In genomic region chr12:100219328-100220109, GRCh38 we compare ENCODE assay signal across 21 cellular contexts. TPM values are rescaled to one million over a fixed set of nuclear protein-coding genes. Genes with fewer than 3 reads are reported as not detected.
DNase-seq lines count a peak whose midpoint lies in the region; ATAC-seq, FAIRE-seq and TF ChIP-seq lines count a peak whose summit lies in the region.
"Had no signal": no experiment of that assay in that cellular context is flagged by ENCODE, and none has a peak within 500 bp of the region (broad histone marks: within the 10 kb centered on the region; RNA-seq: fewer than 3 reads in every experiment).

No MANE protein-coding gene starts in this region.

- no peak overlapping the region for H3K4me3 Mint-ChIP-seq in activated naive CD4-positive, alpha-beta T cell treated with anti-CD3 and anti-CD28 coated beads, Interleukin-2, amount 50 U/mL, for 24 hours
- no peak overlapping the region for H3K4me3 Mint-ChIP-seq in neural progenitor cell
- H3K4me3 Mint-ChIP-seq: B cell; CD8-positive, alpha-beta T cell had no signal

- H3K4me1 Mint-ChIP-seq in activated naive CD4-positive, alpha-beta T cell treated with anti-CD3 and anti-CD28 coated beads, Interleukin-2, amount 50 U/mL, for 24 hours: peaks cover 4% of the 10 kb centered on the region
- H3K4me1 Mint-ChIP-seq in neural progenitor cell: no peaks in the 10 kb centered on the region

- ATAC-seq in K562: no peak
- ATAC-seq in left lobe of liver: peak; percentile 11
- ATAC-seq in HG03175 (IDR thresholded peaks at IDR 0.05; ENCODE audit: unreplicated experiment): no peak
- ATAC-seq in heart right ventricle: no peak
- ATAC-seq: CD8-positive, alpha-beta T cell; GM12878 had no signal

- no peak overlapping the region for H3K27ac ChIP-seq in K562 (ENCODE audit: extremely low read depth, low read depth, low read length)
- no peak overlapping the region for H3K27ac ChIP-seq in neural progenitor cell
- H3K27ac ChIP-seq in heart right ventricle: no peak overlapping the region
- H3K27ac ChIP-seq: BLaER1 treated with 17β-estradiol and CSF1 and Interleukin-3, amounts not matched to agents 10 nM and 100 nM; GM23248; HL-60 had no signal

- H3K9ac ChIP-seq in K562 (ENCODE audit: insufficient read depth in 1 of 2, low read depth in 2 of 2, low read length in 2 of 2) (no peak overlapping the region), neural progenitor cell (peak overlapping the region; percentile 14)
- H3K9ac ChIP-seq: BLaER1 treated with 17β-estradiol and CSF1 and Interleukin-3, amounts not matched to agents 10 nM and 100 nM; GM23248 had no signal

- H3F3A ChIP-seq in neural progenitor cell (ENCODE audit: low read depth): no peaks in the 10 kb centered on the region

- no peak for TF ChIP-seq EP300 in K562 (IDR thresholded peaks at IDR 0.05; ENCODE audit: low read length)

- H2AFZ ChIP-seq in K562 (ENCODE audit: low read depth, low read length): no peak overlapping the region
- no peak overlapping the region for H2AFZ ChIP-seq in neural progenitor cell (replicated peaks)
- H2AFZ ChIP-seq: GM23248 had no signal

- H3K36me3 ChIP-seq in K562 (ENCODE audit: control insufficient read depth, insufficient read depth, low read length): peaks cover 88% of the 10 kb centered on the region
- peaks cover 18% of the 10 kb centered on the region for H3K36me3 ChIP-seq in neural progenitor cell
- peaks cover 0 to 100% (median 34%) of the 10 kb centered on the region in 9 donors for H3K36me3 ChIP-seq in heart right ventricle

- no peaks in the 10 kb centered on the region for H3K9me3 Mint-ChIP-seq in activated naive CD4-positive, alpha-beta T cell treated with anti-CD3 and anti-CD28 coated beads, Interleukin-2, amount 50 U/mL, for 24 hours
- no peaks in the 10 kb centered on the region for H3K9me3 Mint-ChIP-seq in neural progenitor cell
- H3K9me3 Mint-ChIP-seq: CD8-positive, alpha-beta T cell had no signal

- no peak for FAIRE-seq in K562 (lab: Jason Lieb, UNC)
- FAIRE-seq: GM12878, GM19239 had no signal

- H3K27me3 ChIP-seq in K562 (ENCODE audit: control insufficient read depth in 2 of 2, insufficient read depth in 2 of 2, low read length in 2 of 2): no peaks in the 10 kb centered on the region
- no peaks in the 10 kb centered on the region for H3K27me3 ChIP-seq in neural progenitor cell
- no peaks in the 10 kb centered on the region for H3K27me3 ChIP-seq in heart right ventricle
- H3K27me3 ChIP-seq: BLaER1 treated with 17β-estradiol and CSF1 and Interleukin-3, amounts not matched to agents 10 nM and 100 nM had no signal

- TF ChIP-seq POLR2A in K562 (conservative IDR thresholded peaks at IDR 0.05): no peak

- no peak for DNase-seq in activated naive CD4-positive, alpha-beta T cell (lab: John Stamatoyannopoulos, UW)
- DNase-seq in K562 (ENCODE audit: extremely low read depth in 1 of 4, low spot score in 3 of 4) (no peak), left lobe of liver (ENCODE audit: low spot score) (no peak), neural progenitor cell (ENCODE audit: low spot score) (no peak), AG20443 (ENCODE audit: low spot score) (no peak), heart right ventricle (no peak)
- DNase-seq: 8988T; CD8-positive, alpha-beta T cell; DMS 273 treated with DMSO at 0.1 percent for 48 hours; DMS53; DND-41; EL; GM23248 had no signal

- TF ChIP-seq CTCF in K562 (IDR thresholded peaks at IDR 0.05 in 2 of 3, conservative IDR thresholded peaks at IDR 0.05 in 1 of 3; ENCODE audit: insufficient read depth in 2 of 3, low read depth in 1 of 3, low read length in 3 of 3): no peak
- no peak for TF ChIP-seq CTCF in neural progenitor cell (IDR thresholded peaks at IDR 0.05)
- TF ChIP-seq CTCF in heart right ventricle (IDR thresholded peaks at IDR 0.05): no peak

- H3K36me3 Mint-ChIP-seq in activated naive CD4-positive, alpha-beta T cell treated with anti-CD3 and anti-CD28 coated beads, Interleukin-2, amount 50 U/mL, for 24 hours: peaks cover 6% of the 10 kb centered on the region
- H3K36me3 Mint-ChIP-seq in neural progenitor cell: peaks cover 4% of the 10 kb centered on the region

- no peaks in the 10 kb centered on the region for H4K20me1 ChIP-seq in K562 (replicated peaks; ENCODE audit: control insufficient read depth, insufficient read depth, low read length)
- H4K20me1 ChIP-seq in neural progenitor cell (ENCODE audit: low read depth): no peaks in the 10 kb centered on the region
- H4K20me1 ChIP-seq: BLaER1 treated with 17β-estradiol and CSF1 and Interleukin-3, amounts not matched to agents 10 nM and 100 nM had no signal

- H3K4me3 ChIP-seq in K562 (no peak overlapping the region), neural progenitor cell (no peak overlapping the region), heart right ventricle (no peak overlapping the region)
- H3K4me3 ChIP-seq: BLaER1 treated with 17β-estradiol and CSF1 and Interleukin-3, amounts not matched to agents 10 nM and 100 nM; GM12878; GM23248; HAP-1 had no signal

- H3K4me2 ChIP-seq in K562 (ENCODE audit: insufficient read depth, low read length) (no peak overlapping the region), neural progenitor cell (no peak overlapping the region)
- H3K4me2 ChIP-seq: BLaER1 treated with 17β-estradiol and CSF1 and Interleukin-3, amounts not matched to agents 10 nM and 100 nM had no signal

- no TSS peak for BruUV-seq in K562 (replicated peaks; lab: Mats Ljungman, UMichigan)

- POLR2A ChIA-PET in K562 (lab: Yijun Ruan, JAX): no interaction called here

- no peaks in the 10 kb centered on the region for H3K9me1 ChIP-seq in K562 (ENCODE audit: control insufficient read depth, insufficient read depth, low read length)

- intact Hi-C loops in K562 (cut with micrococcal nuclease): loop anchor here (10.0 kb wide), 1 partner anchor 405 kb away; no protein-coding TSS in a partner anchor
- intact Hi-C loops in heart right ventricle (cut with DNase I): no loop called here

- H3K9me3 ChIP-seq in K562 (replicated peaks; ENCODE audit: control insufficient read depth, insufficient read depth, low read depth, low read length): no peaks in the 10 kb centered on the region
- no peaks in the 10 kb centered on the region for H3K9me3 ChIP-seq in neural progenitor cell (ENCODE audit: low read depth)
- no peaks in the 10 kb centered on the region for H3K9me3 ChIP-seq in heart right ventricle
- H3K9me3 ChIP-seq: BLaER1 treated with 17β-estradiol and CSF1 and Interleukin-3, amounts not matched to agents 10 nM and 100 nM; HAP-1 had no signal

- CTCF ChIA-PET in K562 (lab: Yijun Ruan, JAX; ENCODE audit: low intra/inter-chr PET ratio): no interaction called here

- H3K27me3 Mint-ChIP-seq in activated naive CD4-positive, alpha-beta T cell treated with anti-CD3 and anti-CD28 coated beads, Interleukin-2, amount 50 U/mL, for 24 hours: no peaks in the 10 kb centered on the region
- no peaks in the 10 kb centered on the region for H3K27me3 Mint-ChIP-seq in neural progenitor cell (ENCODE audit: insufficient read depth, low read depth)
- H3K27me3 Mint-ChIP-seq: B cell had no signal

- no peaks in the 10 kb centered on the region for H3K4me1 ChIP-seq in K562 (replicated peaks in 1 of 2; ENCODE audit: control insufficient read depth in 2 of 2, insufficient read depth in 2 of 2, low read length in 2 of 2)
- H3K4me1 ChIP-seq in neural progenitor cell: no peaks in the 10 kb centered on the region
- no peaks in the 10 kb centered on the region for H3K4me1 ChIP-seq in heart right ventricle
- H3K4me1 ChIP-seq: HAP-1 had no signal

- in situ Hi-C loops in K562 (cut with MboI): no loop called here

- no peak for TF ChIP-seq RAD21 in K562 (CRISPR knock-in tag; conservative IDR thresholded peaks at IDR 0.05 in 1 of 2, IDR thresholded peaks at IDR 0.05 in 1 of 2)

- 73% methylated on average over 5 of the region's 5 CpGs for WGBS in K562 (ENCODE audit: insufficient coverage, low coverage, missing lambda C conversion rate)
- WGBS in heart right ventricle, 2 donors: 89 to 90% methylated on average over 5 of the region's 5 CpGs

- peak overlapping the region; percentile 65 for H3K27ac Mint-ChIP-seq in activated naive CD4-positive, alpha-beta T cell treated with anti-CD3 and anti-CD28 coated beads, Interleukin-2, amount 50 U/mL, for 24 hours
- H3K27ac Mint-ChIP-seq in neural progenitor cell: no peak overlapping the region
- H3K27ac Mint-ChIP-seq: B cell; CD8-positive, alpha-beta T cell had no signal

- H3K79me2 ChIP-seq in K562 (ENCODE audit: control insufficient read depth, insufficient read depth, low read length) (no peaks in the 10 kb centered on the region), neural progenitor cell (ENCODE audit: low read depth) (no peaks in the 10 kb centered on the region)

RNA-seq across cellular contexts. Expression of gene ACTR6, which starts 18.9 kb away (rescaled TPM):
- total RNA-seq in K562 (2011; cell fraction: chromatin; rRNA removed; ENCODE audit: low replicate concordance): 25.4 and 61.1 TPM in 2 replicates
- total RNA-seq in K562 (2011; cell fraction: nucleolus; rRNA removed): 26.3 and 29.0 TPM in 2 replicates
- total RNA-seq in K562 (2011; cell fraction: nucleoplasm; rRNA removed): 24.4 and 24.9 TPM in 2 replicates
- total RNA-seq in K562 (2014; rRNA removed): 25.7 and 26.1 TPM in 2 replicates
- total RNA-seq in K562 (2014; rRNA removed; fragmentation: Illumina TruSeq; extraction: Trizol): 88.6 and 117 TPM in 2 replicates
- total RNA-seq in K562 (2015; rRNA removed; fragmentation: Illumina TruSeq; extraction: Trizol): 42.9 and 49.0 TPM in 2 replicates
- 67.4 and 74.5 TPM in 2 replicates for total RNA-seq in K562 (2021)
- polyA plus RNA-seq in K562 (2011; rRNA removed): 87.2 and 102 TPM in 2 replicates
- 7.8 and 25.0 TPM in 2 replicates for polyA plus RNA-seq in K562 (2011; cell fraction: cytosol; rRNA removed)
- 13.6 and 23.1 TPM in 2 replicates for polyA plus RNA-seq in K562 (2011; cell fraction: nucleus; rRNA removed)
- polyA plus RNA-seq in K562 (2012): 34.7 and 41.8 TPM in 2 replicates
- 58.4 and 70.9 TPM in 2 replicates for polyA plus RNA-seq in K562 (2014; fragmentation: Illumina TruSeq; extraction: Trizol)
- 100 to 1,000 TPM in 1 of 2 experiments, 10 to 100 TPM in 1; 99.8 to 109 TPM for polyA plus RNA-seq in K562 (2014; fragmentation: Nextera tagmentation; extraction: Ambion mirVana)
- 42.9 and 44.9 TPM in 2 replicates for polyA plus RNA-seq in K562 (2014; rRNA removed)
- 32.8 and 37.7 TPM in 2 replicates for polyA minus RNA-seq in K562 (2011; rRNA and poly(A)+ RNA removed)
- 11.6 and 13.6 TPM in 2 replicates for polyA minus RNA-seq in K562 (2011; cell fraction: cytosol; rRNA and poly(A)+ RNA removed)
- 12.9 and 33.0 TPM in 2 replicates for polyA minus RNA-seq in K562 (2011; cell fraction: nucleus; rRNA and poly(A)+ RNA removed)
- 10.2 TPM for total RNA-seq in left lobe of liver
- total RNA-seq in neural progenitor cell (ENCODE audit: low replicate concordance): 61.9 and 87.8 TPM in 2 replicates
- 10 to 100 TPM; 17.8 to 27.5 (median 19.8) TPM for total RNA-seq in heart right ventricle
- polyA plus RNA-seq in heart right ventricle: 10 to 100 TPM in 1 of 2 donors, 1 to 10 TPM in 1; 9.4 to 16.8 TPM

RNA-seq across cellular contexts. Expression of gene DEPDC4, which starts 47.4 kb away (rescaled TPM):
- total RNA-seq in K562 (2011; cell fraction: chromatin; rRNA removed; ENCODE audit: low replicate concordance): 2.5 and 13.4 TPM in 2 replicates
- 2.3 and 2.8 TPM in 2 replicates for total RNA-seq in K562 (2011; cell fraction: nucleolus; rRNA removed)
- total RNA-seq in K562 (2011; cell fraction: nucleoplasm; rRNA removed): 5.1 and 5.5 TPM in 2 replicates
- total RNA-seq in K562 (2014; rRNA removed) (3.0 and 3.6 TPM in 2 replicates), K562 (2014; rRNA removed; fragmentation: Illumina TruSeq; extraction: Trizol) (6.9 and 8.8 TPM in 2 replicates), K562 (2015; rRNA removed; fragmentation: Illumina TruSeq; extraction: Trizol) (4.6 and 5.0 TPM in 2 replicates), K562 (2021) (4.3 and 5.7 TPM in 2 replicates), left lobe of liver (2.5 TPM), neural progenitor cell (ENCODE audit: low replicate concordance) (4.2 and 8.3 TPM in 2 replicates), heart right ventricle (1 to 10 TPM in 2 of 10 donors, under 1 TPM in 8; 0.47 to 2.0 (median 0.72) TPM)
- polyA plus RNA-seq in K562 (2011; rRNA removed) (5.2 and 9.5 TPM in 2 replicates), K562 (2014; fragmentation: Illumina TruSeq; extraction: Trizol) (7.3 and 8.3 TPM in 2 replicates), K562 (2014; fragmentation: Nextera tagmentation; extraction: Ambion mirVana) (10 to 100 TPM; 11.9 to 13.2 TPM), K562 (2014; rRNA removed) (5.6 and 7.4 TPM in 2 replicates), heart right ventricle (under 1 TPM; 0.87 to 0.95 TPM)
- 0.73 and 1.1 TPM in 2 replicates for polyA plus RNA-seq in K562 (2011; cell fraction: cytosol; rRNA removed)
- 1.8 and 3.6 TPM in 2 replicates for polyA plus RNA-seq in K562 (2011; cell fraction: nucleus; rRNA removed)
- polyA plus RNA-seq in K562 (2012): 4.3 and 7.1 TPM in 2 replicates
- 4.7 and 9.5 TPM in 2 replicates for polyA minus RNA-seq in K562 (2011; rRNA and poly(A)+ RNA removed)
- 2.3 and 3.1 TPM in 2 replicates for polyA minus RNA-seq in K562 (2011; cell fraction: cytosol; rRNA and poly(A)+ RNA removed)
- polyA minus RNA-seq in K562 (2011; cell fraction: nucleus; rRNA and poly(A)+ RNA removed): 4.4 TPM in 2 replicates
- total RNA-seq: GM23248 had no signal

RNA-seq across cellular contexts. Expression of gene SCYL2, which starts 47.5 kb away (rescaled TPM):
- total RNA-seq in K562 (2011; cell fraction: chromatin; rRNA removed; ENCODE audit: low replicate concordance): 23.8 and 82.4 TPM in 2 replicates
- 8.8 and 13.7 TPM in 2 replicates for total RNA-seq in K562 (2011; cell fraction: nucleolus; rRNA removed)
- 23.8 and 28.7 TPM in 2 replicates for total RNA-seq in K562 (2011; cell fraction: nucleoplasm; rRNA removed)
- total RNA-seq in K562 (2014; rRNA removed) (27.3 and 28.2 TPM in 2 replicates), K562 (2014; rRNA removed; fragmentation: Illumina TruSeq; extraction: Trizol) (46.9 and 53.9 TPM in 2 replicates), K562 (2015; rRNA removed; fragmentation: Illumina TruSeq; extraction: Trizol) (42.3 and 49.0 TPM in 2 replicates), K562 (2021) (35.2 and 39.1 TPM in 2 replicates), left lobe of liver (24.2 TPM), neural progenitor cell (ENCODE audit: low replicate concordance) (62.0 and 151 TPM in 2 replicates), heart right ventricle (10 to 100 TPM; 25.8 to 40.0 (median 32.9) TPM)
- polyA plus RNA-seq in K562 (2011; rRNA removed) (24.4 and 32.9 TPM in 2 replicates), K562 (2014; fragmentation: Illumina TruSeq; extraction: Trizol) (33.9 and 39.8 TPM in 2 replicates), K562 (2014; fragmentation: Nextera tagmentation; extraction: Ambion mirVana) (10 to 100 TPM in 1 of 2 experiments, 1 to 10 TPM in 1; 9.9 to 11.8 TPM), K562 (2014; rRNA removed) (18.5 and 18.7 TPM in 2 replicates), heart right ventricle (10 to 100 TPM in 1 of 2 donors, 1 to 10 TPM in 1; 9.5 to 10.4 TPM)
- polyA plus RNA-seq in K562 (2011; cell fraction: cytosol; rRNA removed): 7.0 and 14.3 TPM in 2 replicates
- 15.6 and 17.8 TPM in 2 replicates for polyA plus RNA-seq in K562 (2011; cell fraction: nucleus; rRNA removed)
- 21.7 and 31.6 TPM in 2 replicates for polyA plus RNA-seq in K562 (2012)
- 61.6 and 68.9 TPM in 2 replicates for polyA minus RNA-seq in K562 (2011; rRNA and poly(A)+ RNA removed)
- polyA minus RNA-seq in K562 (2011; cell fraction: cytosol; rRNA and poly(A)+ RNA removed): 26.4 and 29.7 TPM in 2 replicates
- polyA minus RNA-seq in K562 (2011; cell fraction: nucleus; rRNA and poly(A)+ RNA removed): 17.4 and 24.2 TPM in 2 replicates
